ENCODE assay signal across 10 cellular contexts in genomic region chr15:50505656-50506055, GRCh38. TPM values are rescaled to one million over a fixed set of nuclear protein-coding genes. Genes with fewer than 3 reads are reported as not detected.
DNase-seq lines count a peak whose midpoint lies in the region; ATAC-seq and TF ChIP-seq lines count a peak whose summit lies in the region.
"Not testable (repeated sequence)": the region's sequence is repeated elsewhere in the genome, so short reads cannot be mapped to it uniquely, and the experiment has no call there.
"Had no signal": no experiment of that assay in that cellular context is flagged by ENCODE, and none has a peak within 500 bp of the region (broad histone marks: within the 10 kb centered on the region; RNA-seq: fewer than 3 reads in every experiment).

No MANE protein-coding gene starts in this region.

- H3K9me3 Mint-ChIP-seq in GM23338; memory B cell; nephron progenitor cell; stimulated activated naive B cell treated with anti-CD40 and anti-IgM and Interleukin-4, amounts not matched to agents 10 μg/mL and 1 μg/mL and 100 μg/mL, for 72 hours: not testable (repeated sequence)

- H3K36me3 ChIP-seq in GM23338 (ENCODE audit: insufficient read depth) = not testable (repeated sequence)

- H3K27ac ChIP-seq in GM23338 (ENCODE audit: low read depth) = not testable (repeated sequence)

- H2AFZ ChIP-seq in GM23338 = not testable (repeated sequence)

- H3K4me2 ChIP-seq in GM23338 = not testable (repeated sequence)

- TF ChIP-seq CTCF in GM23338 (conservative IDR thresholded peaks at IDR 0.05; ENCODE audit: low read depth in 2 of 2); choroid plexus epithelial cell (conservative IDR thresholded peaks at IDR 0.05; ENCODE audit: low read depth, low read length); nephron progenitor cell (IDR thresholded peaks at IDR 0.05): not testable (repeated sequence)

- H3K36me3 Mint-ChIP-seq in GM23338 (ENCODE audit: low read depth) = not testable (repeated sequence)
- peaks cover 18% of the 10 kb centered on the region for H3K36me3 Mint-ChIP-seq in memory B cell
- H3K36me3 Mint-ChIP-seq in nephron progenitor cell (ENCODE audit: low read depth) = peaks cover 23% of the 10 kb centered on the region
- H3K36me3 Mint-ChIP-seq in stimulated activated naive B cell treated with anti-CD40 and anti-IgM and Interleukin-4, amounts not matched to agents 10 μg/mL and 1 μg/mL and 100 μg/mL, for 72 hours = peaks cover 25 to 27% of the 10 kb centered on the region in 2 donors

- H3K27me3 Mint-ChIP-seq in GM23338 (ENCODE audit: insufficient read depth, low read depth, poor library complexity); memory B cell; nephron progenitor cell (ENCODE audit: low read depth, poor library complexity); stimulated activated naive B cell treated with anti-CD40 and anti-IgM and Interleukin-4, amounts not matched to agents 10 μg/mL and 1 μg/mL and 100 μg/mL, for 72 hours: not testable (repeated sequence)

- H3K4me1 ChIP-seq in GM23338 (ENCODE audit: insufficient read depth) = peaks cover 11% of the 10 kb centered on the region; the same call in 1 of the 2 replicates

- H3K79me2 ChIP-seq in GM23338 (replicated peaks; ENCODE audit: insufficient read depth) = not testable (repeated sequence)

- not testable (repeated sequence) for H4K20me1 ChIP-seq in GM23338 (replicated peaks; ENCODE audit: insufficient read depth)

- H3K9me2 ChIP-seq in GM23338 (ENCODE audit: insufficient read depth) = not testable (repeated sequence)

- not testable (repeated sequence) for H3K27me3 ChIP-seq in GM23338 (ENCODE audit: insufficient read depth)

- not testable (repeated sequence) for DNase-seq in GM23338 (ENCODE audit: low spot score); memory B cell (ENCODE audit: low spot score in 2 of 2); nephron progenitor cell; stimulated activated naive B cell treated with anti-CD40 and anti-IgM and Interleukin-4, amounts not matched to agents 10 μg/mL and 1 μg/mL and 100 μg/mL, for 72 hours
- DNase-seq in choroid plexus epithelial cell (ENCODE audit: low read depth) (peak; percentile 22), iris pigment epithelial cell (ENCODE audit: low read depth) (peak; percentile 14)

- not testable (repeated sequence) for H3K4me3 ChIP-seq in GM23338; choroid plexus epithelial cell (ENCODE audit: low read depth, low read length)

- not testable (repeated sequence) for H3K4me3 Mint-ChIP-seq in GM23338; memory B cell; nephron progenitor cell; stimulated activated naive B cell treated with anti-CD40 and anti-IgM and Interleukin-4, amounts not matched to agents 10 μg/mL and 1 μg/mL and 100 μg/mL, for 72 hours

- H3K4me1 Mint-ChIP-seq in GM23338 (peaks cover 12% of the 10 kb centered on the region), nephron progenitor cell (peaks cover 19% of the 10 kb centered on the region)
- H3K4me1 Mint-ChIP-seq in memory B cell; stimulated activated naive B cell treated with anti-CD40 and anti-IgM and Interleukin-4, amounts not matched to agents 10 μg/mL and 1 μg/mL and 100 μg/mL, for 72 hours: not testable (repeated sequence)

- not testable (repeated sequence) for H3F3A ChIP-seq in GM23338 (replicated peaks; ENCODE audit: low read depth)

- ATAC-seq in GM23338 (peak; percentile 17; the same call in 2 of the 3 replicates), SK-N-SH treated with all-trans-retinoic acid at 6 μM for 48 hours (peak; percentile 28; the same call in 1 of the 3 replicates)
- not testable (repeated sequence) for ATAC-seq in memory B cell (ENCODE audit: low read depth); stimulated activated naive B cell treated with anti-CD40 and anti-IgM and Interleukin-4, amounts not matched to agents 10 μg/mL and 1 μg/mL and 100 μg/mL, for 72 hours (replicated peaks)

- H3K27ac Mint-ChIP-seq in GM23338 = not testable (repeated sequence)
- peak overlapping the region; percentile 32 for H3K27ac Mint-ChIP-seq in memory B cell
- H3K27ac Mint-ChIP-seq in nephron progenitor cell = peak overlapping the region; percentile 49
- peak overlapping the region; percentile 33 for H3K27ac Mint-ChIP-seq in stimulated activated naive B cell treated with anti-CD40 and anti-IgM and Interleukin-4, amounts not matched to agents 10 μg/mL and 1 μg/mL and 100 μg/mL, for 72 hours

RNA-seq across cellular contexts. Expression of gene USP50, which starts 40.8 kb away (rescaled TPM):
- total RNA-seq in GM23338 (2014; rRNA removed; shearing (Covaris generic)) = not detected in 2 replicates
- 6.3 and 6.4 TPM in 2 replicates for polyA plus RNA-seq in GM23338 (2016; fragmentation: Nextera tagmentation; extraction: Ambion mirVana)
- total RNA-seq: A172, H4 had no signal
- polyA plus RNA-seq: BJ had no signal
